23 cellular contexts compared by ENCODE assay signal in the genomic region with DNA sequence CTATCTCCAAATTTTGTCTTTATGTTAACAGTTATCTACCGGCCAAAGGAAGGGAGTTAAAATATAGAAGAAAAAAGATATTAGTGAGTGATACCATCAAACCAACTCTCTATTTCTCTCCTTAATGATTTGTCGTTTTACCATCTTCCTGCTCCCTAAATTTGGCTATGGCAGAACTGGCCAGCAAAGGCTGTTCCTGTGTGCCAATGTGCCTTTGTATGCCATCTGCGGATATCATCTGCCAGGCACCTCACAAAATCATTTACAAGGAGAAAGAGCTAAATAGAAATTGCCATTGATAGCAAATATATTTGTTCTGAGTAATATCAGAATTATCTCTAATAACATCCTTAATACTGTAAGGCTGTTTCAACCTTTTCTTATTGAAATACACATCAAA. TPM values are rescaled to one million over a fixed set of nuclear protein-coding genes. Genes with fewer than 3 reads are reported as not detected.
A peak's percentile ranks its signal among the peaks of the same experiment; 100 is the strongest.
DNase-seq lines count a peak whose midpoint lies in the region; ATAC-seq and TF ChIP-seq lines count a peak whose summit lies in the region.
"Had no signal": no experiment of that assay in that cellular context is flagged by ENCODE, and none has a peak within 500 bp of the region (broad histone marks: within the 10 kb centered on the region; RNA-seq: fewer than 3 reads in every experiment).

No MANE protein-coding gene starts in this region.

- no peak overlapping the region for H3K27ac Mint-ChIP-seq in endothelial cell (ENCODE audit: unreplicated experiment)
- H3K27ac Mint-ChIP-seq: CD4-positive, CD25-positive, alpha-beta regulatory T cell had no signal

- DNase-seq in NCI-H748 (lab: John Stamatoyannopoulos, UW; ENCODE audit: unreplicated experiment) (peak; percentile 22), NCI-H748 treated with DMSO at 0.1 percent for 48 hours (lab: John Stamatoyannopoulos, UW) (no peak), cerebellar nuclear complex (lab: John Stamatoyannopoulos, UW) (peak; percentile 24 to 85), endothelial cell (ENCODE audit: low spot score) (no peak), DMS153 treated with DMSO at 0.1 percent for 48 hours (lab: John Stamatoyannopoulos, UW; ENCODE audit: unreplicated experiment) (no peak)
- DNase-seq: ACHN; CD4-positive, CD25-positive, alpha-beta regulatory T cell; GDM1; NCI-H1048; NCI-H1417 treated with DMSO at 0.1 percent for 48 hours; NCI-H1694 treated with DMSO at 0.1 percent for 48 hours; NCI-H2227 treated with DMSO at 0.1 percent for 48 hours; NCI-H510A treated with DMSO at 0.1 percent for 48 hours; PC-9; SJCRH30 had no signal

- no peaks in the 10 kb centered on the region for H3K27me3 Mint-ChIP-seq in endothelial cell (ENCODE audit: unreplicated experiment)
- H3K27me3 Mint-ChIP-seq: CD4-positive, CD25-positive, alpha-beta regulatory T cell had no signal

- no peak overlapping the region for H3K4me3 Mint-ChIP-seq in endothelial cell (ENCODE audit: unreplicated experiment)
- H3K4me3 Mint-ChIP-seq: CD4-positive, CD25-positive, alpha-beta regulatory T cell had no signal

- H3K27me3 ChIP-seq in layer of hippocampus (ENCODE audit: control insufficient read depth, insufficient read depth, low read length): no peaks in the 10 kb centered on the region
- H3K27me3 ChIP-seq: SJCRH30 had no signal

- ATAC-seq in HG03196 (IDR thresholded peaks at IDR 0.05; ENCODE audit: unreplicated experiment): no peak
- ATAC-seq: GM12878, HCT116, Right ventricle myocardium inferior, SK-N-SH treated with all-trans-retinoic acid at 6 μM for 48 hours had no signal

- H3K9me3 Mint-ChIP-seq in endothelial cell (ENCODE audit: unreplicated experiment): no peaks in the 10 kb centered on the region

- no peaks in the 10 kb centered on the region for H3K36me3 Mint-ChIP-seq in endothelial cell (ENCODE audit: low read depth, unreplicated experiment)
- H3K36me3 Mint-ChIP-seq: CD4-positive, CD25-positive, alpha-beta regulatory T cell had no signal

- H3K27ac ChIP-seq in layer of hippocampus (ENCODE audit: low read depth, low read length): peak overlapping the region; percentile 30
- H3K27ac ChIP-seq: 22Rv1, PC-9, SJCRH30 had no signal

- peaks cover 3% of the 10 kb centered on the region for H3K4me1 Mint-ChIP-seq in endothelial cell (ENCODE audit: unreplicated experiment)
- H3K4me1 Mint-ChIP-seq: CD4-positive, CD25-positive, alpha-beta regulatory T cell had no signal

- no peak for TF ChIP-seq CTCF in endothelial cell (IDR thresholded peaks at IDR 0.05; ENCODE audit: unreplicated experiment)

RNA-seq across cellular contexts. Expression of gene GPM6A, which starts 22.4 kb away (rescaled TPM):
- total RNA-seq in endothelial cell (ENCODE audit: unreplicated experiment): 0.44 TPM
- total RNA-seq: CD4-positive, CD25-positive, alpha-beta regulatory T cell; HT-29; SJCRH30 had no signal

Comparison
In these comparisons a context has a peak if more than half of its experiments do, and no peak if none do; other contexts are left out.
1. DNase-seq: peak in NCI-H748 (single experiment) and cerebellar nuclear complex (2 of 2); none in NCI-H748 treated with DMSO at 0.1 percent for 48 hours (single experiment), endothelial cell (single experiment) and DMS153 treated with DMSO at 0.1 percent for 48 hours (single experiment).